33 cellular contexts compared by ENCODE assay signal in genomic region chrX:9064694-9065093, GRCh38. TPM values are rescaled to one million over a fixed set of nuclear protein-coding genes. Genes with fewer than 3 reads are reported as not detected.
"Had no signal": no experiment of that assay in that cellular context is flagged by ENCODE, and none has a peak within 500 bp of the region (broad histone marks: within the 10 kb centered on the region; RNA-seq: fewer than 3 reads in every experiment).

No MANE protein-coding gene starts in this region.

- H3K27ac ChIP-seq: epithelial cell of prostate, esophagus squamous epithelium, gastrocnemius medialis, heart right ventricle, left lung, lower lobe of right lung had no signal

- H3K4me3 Mint-ChIP-seq: dendritic cell treated with granulocyte-macrophage colony-stimulating factor and Interleukin-4, amounts not matched to agents 40 ng/mL and 50 ng/mL, for 4 days; effector memory CD8-positive, alpha-beta T cell; endodermal cell; mesothelial cell of epicardium; naive B cell; naive thymus-derived CD8-positive, alpha-beta T cell had no signal

- DNase-seq: cortex of kidney; effector CD8-positive, alpha-beta T cell; effector memory CD8-positive, alpha-beta T cell; endodermal cell; erythroblast; esophagus squamous epithelium; foreskin fibroblast; foreskin melanocyte; gastrocnemius medialis; glutamatergic neuron; head of caudate nucleus; heart right ventricle; hippocampal formation; left cardiac atrium; left lung; left ventricle myocardium superior; lower lobe of right lung; mesenchymal stem cell; mucosa of descending colon; naive B cell; naive thymus-derived CD8-positive, alpha-beta T cell had no signal

- H3K4me3 ChIP-seq: esophagus squamous epithelium, gastrocnemius medialis, heart right ventricle, left lung, lower lobe of right lung, mucosa of descending colon had no signal

- H3K27me3 ChIP-seq: esophagus squamous epithelium, gastrocnemius medialis, heart right ventricle had no signal

- H3K4me1 ChIP-seq: esophagus squamous epithelium, gastrocnemius medialis, heart right ventricle, left lung, lower lobe of right lung had no signal

- H3K36me3 Mint-ChIP-seq: mesothelial cell of epicardium; naive B cell; naive thymus-derived CD8-positive, alpha-beta T cell had no signal

- H3K36me3 ChIP-seq: esophagus squamous epithelium, gastrocnemius medialis, heart right ventricle, left lung, lower lobe of right lung had no signal

- H3K4me1 Mint-ChIP-seq: endodermal cell; mesothelial cell of epicardium; naive B cell; naive thymus-derived CD8-positive, alpha-beta T cell had no signal

- H3K9me3 ChIP-seq: esophagus squamous epithelium, left lung, lower lobe of right lung, mucosa of descending colon had no signal

- ATAC-seq: effector memory CD8-positive, alpha-beta T cell; esophagus mucosa; gastrocnemius medialis; heart right ventricle; left cardiac atrium; left lung; left ventricle myocardium superior; lower lobe of right lung; mucosa of descending colon; naive thymus-derived CD8-positive, alpha-beta T cell had no signal

- FAIRE-seq: endometrium, keratinocyte had no signal

- H3K27ac Mint-ChIP-seq: dendritic cell treated with granulocyte-macrophage colony-stimulating factor and Interleukin-4, amounts not matched to agents 40 ng/mL and 50 ng/mL, for 4 days; effector memory CD8-positive, alpha-beta T cell; endodermal cell; mesothelial cell of epicardium; naive B cell; naive thymus-derived CD8-positive, alpha-beta T cell had no signal

- H3K9me3 Mint-ChIP-seq: dendritic cell treated with granulocyte-macrophage colony-stimulating factor and Interleukin-4, amounts not matched to agents 40 ng/mL and 50 ng/mL, for 4 days; effector memory CD8-positive, alpha-beta T cell had no signal

RNA-seq across cellular contexts. Expression of gene FAM9B, which starts 30.8 kb away (rescaled TPM):
- total RNA-seq: dermis microvascular lymphatic vessel endothelial cell; endodermal cell; esophagus mucosa; esophagus squamous epithelium; gastrocnemius medialis; glomerular endothelial cell; heart right ventricle; kidney epithelial cell; left cardiac atrium; left ventricle myocardium superior; lower leg skin; lung microvascular endothelial cell; mesenteric fat pad; mesothelial cell of epicardium; mucosa of descending colon; naive thymus-derived CD8-positive, alpha-beta T cell had no signal
